ENCODE assay signal across 8 cellular contexts in the genomic region with DNA sequence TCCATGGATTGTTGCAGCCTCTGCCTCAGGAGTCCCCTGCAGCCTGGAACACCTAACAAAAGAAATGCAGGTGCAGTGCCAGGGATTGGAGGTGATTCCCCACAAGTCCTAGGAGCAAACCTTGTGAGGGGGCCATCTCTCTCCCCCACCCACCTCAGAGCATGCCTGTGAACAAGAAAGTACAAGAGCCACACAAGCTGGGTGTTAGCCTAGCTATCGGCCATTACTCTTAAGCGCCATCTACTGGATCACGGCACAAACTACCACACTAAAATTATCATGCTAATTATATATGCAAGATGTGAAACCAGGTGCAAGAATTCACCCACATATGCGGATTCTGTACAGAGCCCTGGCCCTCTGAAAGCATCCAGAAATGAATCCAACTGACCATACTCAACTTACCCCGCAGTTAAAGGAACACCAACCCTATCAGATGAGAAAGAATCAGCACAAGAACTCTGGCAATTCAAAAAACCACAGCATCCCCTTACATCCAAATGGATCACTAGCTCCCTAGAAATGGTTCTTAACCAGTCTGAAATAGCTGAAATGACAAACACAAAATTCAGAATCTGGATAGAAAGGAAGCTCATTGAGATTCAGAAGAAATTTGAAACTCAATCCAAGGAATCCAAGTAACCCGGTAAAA. TPM values are rescaled to one million over a fixed set of nuclear protein-coding genes. Genes with fewer than 3 reads are reported as not detected.
DNase-seq lines count a peak whose midpoint lies in the region; ATAC-seq, FAIRE-seq and TF ChIP-seq lines count a peak whose summit lies in the region.

No MANE protein-coding gene starts in this region.

- POLR2A ChIA-PET in activated CD4-positive, alpha-beta memory T cell treated with anti-CD3 and anti-CD28 coated beads for 36 hours (lab: Charles Lee) = no interaction called here

- no peak for TF ChIP-seq POLR2A in GM12891 (IDR thresholded peaks at IDR 0.05; ENCODE audit: low read depth, low read length)

- H3K4me1 Mint-ChIP-seq in activated CD4-positive, alpha-beta memory T cell treated with anti-CD3 and anti-CD28 coated beads for 36 hours (ENCODE audit: low read depth) = peaks cover 3% of the 10 kb centered on the region

- no peaks in the 10 kb centered on the region for H3K36me3 Mint-ChIP-seq in activated CD4-positive, alpha-beta memory T cell treated with anti-CD3 and anti-CD28 coated beads for 36 hours

- H3K9me3 Mint-ChIP-seq in activated CD4-positive, alpha-beta memory T cell treated with anti-CD3 and anti-CD28 coated beads for 36 hours = no peaks in the 10 kb centered on the region

- no peak overlapping the region for H3K27ac Mint-ChIP-seq in activated CD4-positive, alpha-beta memory T cell treated with anti-CD3 and anti-CD28 coated beads for 36 hours

- H3K27me3 Mint-ChIP-seq in activated CD4-positive, alpha-beta memory T cell treated with anti-CD3 and anti-CD28 coated beads for 36 hours = peaks cover 8% of the 10 kb centered on the region

- no peak overlapping the region for H3K4me3 ChIP-seq in ACC112 (ENCODE audit: low read depth, low read length)
- no peak overlapping the region for H3K4me3 ChIP-seq in thoracic aorta

- DNase-seq in GM12891 (ENCODE audit: insufficient read length, low spot score) (peak; percentile 39), NCI-H526 (lab: John Stamatoyannopoulos, UW) (peak; percentile 60 to 84), epidermal melanocyte (ENCODE audit: insufficient read length, low spot score) (peak; percentile 55), mucosa of gallbladder (ENCODE audit: low spot score) (peak; percentile 56), thoracic aorta (ENCODE audit: low spot score) (no peak)
- DNase-seq in activated CD4-positive, alpha-beta memory T cell treated with anti-CD3 and anti-CD28 coated beads for 36 hours = peak; percentile 50

- H2AFZ ChIP-seq in ACC112 (ENCODE audit: low read length, unreplicated experiment) = no peak overlapping the region

- peak; percentile 84 for ATAC-seq in HG03159 (IDR thresholded peaks at IDR 0.05; ENCODE audit: unreplicated experiment)
- ATAC-seq in thoracic aorta (ENCODE audit: insufficient number of reproducible peaks, low FRiP score, low read depth) = peak; percentile 50

- H3K36me3 ChIP-seq in ACC112 (ENCODE audit: insufficient read depth, low read length) (no peaks in the 10 kb centered on the region), thoracic aorta (no peaks in the 10 kb centered on the region)

- H3K27ac ChIP-seq in ACC112 (ENCODE audit: low read depth, low read length) = 0 out of 2 replicates have a peak overlapping the region, but pooled peaks have one; percentile 2
- H3K27ac ChIP-seq in thoracic aorta = no peak overlapping the region

- TF ChIP-seq CTCF in thoracic aorta (IDR thresholded peaks at IDR 0.05) = peak; percentile 55

- no peaks in the 10 kb centered on the region for H3K79me2 ChIP-seq in ACC112 (ENCODE audit: control insufficient read depth, insufficient read depth, low read length, unreplicated experiment)

- H3K4me1 ChIP-seq in ACC112 (ENCODE audit: control insufficient read depth, insufficient read depth, low read length, unreplicated experiment) (peaks cover 31% of the 10 kb centered on the region), thoracic aorta (ENCODE audit: control insufficient read depth in 1 of 2, low read depth in 2 of 2) (no peaks in the 10 kb centered on the region)

- peak; percentile 87 for FAIRE-seq in GM12891 (lab: Jason Lieb, UNC)

- H3K4me3 Mint-ChIP-seq in activated CD4-positive, alpha-beta memory T cell treated with anti-CD3 and anti-CD28 coated beads for 36 hours = no peak overlapping the region

- intact Hi-C loops in activated CD4-positive, alpha-beta memory T cell treated with anti-CD3 and anti-CD28 coated beads for 36 hours (cut with micrococcal nuclease) = loop anchor here (1.0 kb wide), 1 partner anchor 41 kb away; no protein-coding TSS in a partner anchor

- no peaks in the 10 kb centered on the region for H3K9me3 ChIP-seq in thoracic aorta

- CTCF ChIA-PET in activated CD4-positive, alpha-beta memory T cell treated with anti-CD3 and anti-CD28 coated beads for 36 hours (lab: Charles Lee) = interaction anchor here (0.6 to 2.2 kb wide), 25 partner anchors 9 to 404 kb away, joined by 3 to 30 read pairs (median 3); a partner anchor contains a TSS

- H3K27me3 ChIP-seq in ACC112 (ENCODE audit: insufficient read depth, low read length) (no peaks in the 10 kb centered on the region), thoracic aorta (replicated peaks; ENCODE audit: insufficient read depth) (no peaks in the 10 kb centered on the region)

TF ChIP-seq in GM12891, 5 proteins besides CTCF, POLR2A, EP300 and RAD21:
- TF ChIP-seq TAF1 (IDR thresholded peaks at IDR 0.05; ENCODE audit: low read depth, low read length) (no peak), SPI1 (IDR thresholded peaks at IDR 0.05; ENCODE audit: low read depth, low read length) (no peak), PAX5 (IDR thresholded peaks at IDR 0.05; ENCODE audit: insufficient read depth, low read length, severe bottlenecking) (no peak), POU2F2 (IDR thresholded peaks at IDR 0.05; ENCODE audit: low read depth, low read length) (no peak)

RNA-seq across cellular contexts. Expression of a gene that starts 16.5 kb away (rescaled TPM):
- polyA plus RNA-seq in GM12891 (2012; ENCODE audit: low read depth, missing spikeins) = not detected
- total RNA-seq in activated CD4-positive, alpha-beta memory T cell treated with anti-CD3 and anti-CD28 coated beads for 36 hours = not detected
- total RNA-seq in mucosa of gallbladder (61.2 TPM), thoracic aorta (1 to 10 TPM in 1 of 2 donors, not detected in 1; 1.1 TPM)

RNA-seq across cellular contexts. Expression of a gene that starts 38.1 kb away (rescaled TPM):
- polyA plus RNA-seq in GM12891 (2012; ENCODE audit: low read depth, missing spikeins) = 23.1 TPM
- 10 to 100 TPM; 42.3 to 43.9 TPM for total RNA-seq in activated CD4-positive, alpha-beta memory T cell treated with anti-CD3 and anti-CD28 coated beads for 36 hours
- total RNA-seq in mucosa of gallbladder = 42.8 TPM
- total RNA-seq in thoracic aorta = 10 to 100 TPM; 21.3 to 32.5 TPM

Comparison
In these comparisons a context has a peak if more than half of its experiments do, and no peak if none do; other contexts are left out.
1. RNA of a gene that starts 16.5 kb away (total RNA-seq): 61.2 TPM in mucosa of gallbladder (single experiment); 1.1 TPM in thoracic aorta and not detected in activated CD4-positive, alpha-beta memory T cell treated with anti-CD3 and anti-CD28 coated beads for 36 hours; every median in the first group is over 10 times any median in the second.